In genomic region chr4:161762796-161763195, GRCh38 we compare ENCODE assay signal across 18 cellular contexts.
A peak's percentile ranks its signal among the peaks of the same experiment; 100 is the strongest.
DNase-seq lines count a peak whose midpoint lies in the region; ATAC-seq and TF ChIP-seq lines count a peak whose summit lies in the region.
"Had no signal": no experiment of that assay in that cellular context is flagged by ENCODE, and none has a peak within 500 bp of the region (broad histone marks: within the 10 kb centered on the region; RNA-seq: fewer than 3 reads in every experiment).

No MANE protein-coding gene starts in this region.

- TF ChIP-seq CTCF in AG10803 (conservative IDR thresholded peaks at IDR 0.05; ENCODE audit: low read length): no peak
- no peak for TF ChIP-seq CTCF in IMR-90 (conservative IDR thresholded peaks at IDR 0.05; ENCODE audit: low read depth, low read length)

- dilution Hi-C loops in IMR-90 (cut with HindIII; ENCODE audit: low sequenced_read_pairs, unreplicated experiment): no loop called here

- ATAC-seq in IMR-90 (ENCODE audit: low read depth) (no peak), GM21367 (IDR thresholded peaks at IDR 0.05; ENCODE audit: unreplicated experiment) (no peak), HG02981 (IDR thresholded peaks at IDR 0.05; ENCODE audit: unreplicated experiment) (no peak)
- ATAC-seq: stimulated activated effector memory CD8-positive, alpha-beta T cell treated with anti-CD3 and anti-CD28 coated beads, Interleukin-12 subunit alpha, Interleukin-12 subunit beta, amount 100 ng/mL, for 72 hours had no signal

- no TSS peak for BruUV-seq in IMR-90 (replicated peaks; lab: Mats Ljungman, UMichigan)

- H2AFZ ChIP-seq in IMR-90 (replicated peaks; ENCODE audit: low read length, poor library complexity): no peak overlapping the region

- no peak overlapping the region for H3K23ac ChIP-seq in IMR-90 (ENCODE audit: low read depth, low read length)

- TF ChIP-seq POLR2A in IMR-90 (IDR thresholded peaks at IDR 0.05; ENCODE audit: low read depth, low read length): no peak

- H3K79me1 ChIP-seq in IMR-90 (ENCODE audit: low read depth in 1 of 2, low read length in 2 of 2): no peaks in the 10 kb centered on the region

- no peak overlapping the region for H2AK9ac ChIP-seq in IMR-90 (replicated peaks; ENCODE audit: low read depth, low read length, poor library complexity)

- CTCF ChIA-PET in IMR-90 (lab: Yijun Ruan, JAX): no interaction called here

- H3K14ac ChIP-seq in IMR-90 (replicated peaks; ENCODE audit: low read depth, low read length): no peak overlapping the region

- no peaks in the 10 kb centered on the region for H3K4me1 ChIP-seq in IMR-90 (ENCODE audit: control insufficient read depth, insufficient read depth, low read length)

- in situ Hi-C loops in IMR-90 (cut with MboI; ENCODE audit: low sequenced_read_pairs): no loop called here

- no peak overlapping the region for H3K56ac ChIP-seq in IMR-90 (ENCODE audit: extremely low read depth, insufficient read depth, low read length)

- 100% methylated on average over 1 of the region's 1 CpG; no CpG with 5 or more reads in 1 of the 2 experiments for WGBS in IMR-90 (ENCODE audit: extremely low coverage in 2 of 2, insufficient read length in 1 of 2), 2 experiments

- H3K9ac ChIP-seq in IMR-90 (ENCODE audit: low read depth, low read length): no peak overlapping the region

- H3K4me3 ChIP-seq in AG10803 (ENCODE audit: low read length) (no peak overlapping the region), IMR-90 (ENCODE audit: insufficient read depth, low read depth, low read length) (no peak overlapping the region)

- no peaks in the 10 kb centered on the region for H4K20me1 ChIP-seq in IMR-90 (ENCODE audit: insufficient read depth, low read length)

- no peak overlapping the region for H4K5ac ChIP-seq in IMR-90 (ENCODE audit: low read depth, low read length)

- no peak overlapping the region for H4K8ac ChIP-seq in IMR-90 (ENCODE audit: low read depth in 2 of 2, low read length in 2 of 2)

- DNase-seq in AG10803 (ENCODE audit: low read depth) (peak; percentile 29), IMR-90 (peak; percentile 6), brain pericyte (ENCODE audit: low read depth, low spot score) (peak; percentile 58), foreskin melanocyte (peak; percentile 14), SHP77 (lab: John Stamatoyannopoulos, UW) (no peak), NCI-H524 (lab: John Stamatoyannopoulos, UW) (no peak)
- DNase-seq: ACHN; activated CD4-positive, alpha-beta T cell treated with anti-CD3 and anti-CD28 coated beads, Interleukin-2, amount 50 U/mL, for 4 hours; activated naive CD8-positive, alpha-beta T cell treated with anti-CD3 and anti-CD28 coated beads, Interleukin-2, amount 10 ng/mL, durations not matched to agents 7 days and 5 days; activated T-cell treated with anti-CD3 and anti-CD28 coated beads, Interleukin-2, amount 50 U/mL, for 48 hours; erythroblast; GDM1; NCI-H187; NCI-H510A; small intestine had no signal

- no peaks in the 10 kb centered on the region for H3K36me3 ChIP-seq in IMR-90 (ENCODE audit: control insufficient read depth, insufficient read depth, low read length)

- H2BK20ac ChIP-seq in IMR-90 (ENCODE audit: low read depth, low read length): no peak overlapping the region

- peaks cover 3% of the 10 kb centered on the region; the same call in 1 of the 2 replicates for H3K9me3 ChIP-seq in IMR-90 (ENCODE audit: control insufficient read depth, insufficient read depth, low read length)

- H3K27me3 ChIP-seq in IMR-90 (ENCODE audit: control insufficient read depth, insufficient read depth, low read length): no peaks in the 10 kb centered on the region

- intact Hi-C loops in IMR-90 (cut with micrococcal nuclease): no loop called here

- no peak overlapping the region for H3K4me2 ChIP-seq in IMR-90 (ENCODE audit: low read depth, low read length)

- H3K27ac ChIP-seq in IMR-90 (ENCODE audit: insufficient read depth, low read length): no peak overlapping the region

- POLR2A ChIA-PET in IMR-90 (lab: Charles Lee; ENCODE audit: unreplicated experiment): no interaction called here

- no peak overlapping the region for H4K91ac ChIP-seq in IMR-90 (ENCODE audit: insufficient read depth, low read depth, low read length)

- H2AK5ac ChIP-seq in IMR-90 (ENCODE audit: low read depth, low read length): no peak overlapping the region

- no peaks in the 10 kb centered on the region for H3K9me1 ChIP-seq in IMR-90 (ENCODE audit: insufficient read depth, low read length)

- no peak overlapping the region for H2BK5ac ChIP-seq in IMR-90 (ENCODE audit: low read depth, low read length, poor library complexity, severe bottlenecking)

- H3K4ac ChIP-seq in IMR-90 (ENCODE audit: low read depth, low read length): no peak overlapping the region

- H2BK120ac ChIP-seq in IMR-90 (ENCODE audit: low read depth, low read length): no peak overlapping the region

- no peak overlapping the region for H2BK15ac ChIP-seq in IMR-90 (ENCODE audit: low read depth, low read length)

- H3K18ac ChIP-seq in IMR-90 (ENCODE audit: low read depth, low read length): no peak overlapping the region

- no peak for TF ChIP-seq RAD21 in IMR-90 (IDR thresholded peaks at IDR 0.05; ENCODE audit: low read length)

TF ChIP-seq in IMR-90, 13 proteins besides CTCF, POLR2A, EP300 and RAD21:
- TF ChIP-seq NFE2L2 (IDR thresholded peaks at IDR 0.05; ENCODE audit: low read depth, low read length) (no peak), CEBPB (IDR thresholded peaks at IDR 0.05; ENCODE audit: low read depth, low read length) (peak; percentile 46; the same call in 1 of the 2 replicates), FOS (IDR thresholded peaks at IDR 0.05; ENCODE audit: low read depth, low read length) (no peak), MAZ (IDR thresholded peaks at IDR 0.05; ENCODE audit: borderline replicate concordance, low read depth, low read length) (no peak)
TF ChIP-seq in IMR-90: peak in this region for 1.

Comparison
In these comparisons a context has a peak if more than half of its experiments do, and no peak if none do; other contexts are left out.
1. DNase-seq: peak in AG10803 (single experiment), IMR-90 (single experiment), brain pericyte (single experiment) and foreskin melanocyte (single experiment); none in SHP77 (0 of 2) and NCI-H524 (0 of 2).